In the genomic region with DNA sequence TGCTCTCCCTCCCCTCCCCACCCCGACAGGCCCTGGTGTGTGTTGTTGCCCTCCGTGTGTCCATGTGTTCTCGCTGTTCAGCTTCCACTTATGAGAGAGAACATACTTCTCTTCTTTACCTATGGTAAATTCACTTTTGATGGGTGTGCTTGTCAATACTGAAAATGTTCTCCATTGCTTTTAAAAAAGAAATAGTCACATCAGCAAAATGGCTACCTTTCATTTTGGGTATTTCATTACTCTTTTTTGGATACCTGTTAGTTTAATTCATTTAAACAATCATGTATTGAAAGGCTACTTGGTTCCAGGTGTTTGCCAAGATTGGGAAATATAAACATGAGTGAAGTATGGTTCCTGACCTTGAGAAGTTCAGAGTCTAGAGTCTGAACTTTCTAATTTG, we compare ENCODE assay signal across 30 cellular contexts.
"Had no signal": no experiment of that assay in that cellular context is flagged by ENCODE, and none has a peak within 500 bp of the region (broad histone marks: within the 10 kb centered on the region; RNA-seq: fewer than 3 reads in every experiment).

No MANE protein-coding gene starts in this region.

- FAIRE-seq: bronchial epithelial cell had no signal

- H3K27me3 ChIP-seq: ascending aorta, cardiac muscle cell had no signal

- H3K4me3 ChIP-seq: ascending aorta, cardiac muscle cell had no signal

- DNase-seq: activated B cell treated with CpG ODN at 0.5 μM for 24 hours; activated CD4-positive, alpha-beta memory T cell treated with anti-CD3 and anti-CD28 coated beads for 36 hours; activated CD4-positive, alpha-beta T cell treated with anti-CD3 and anti-CD28 coated beads for 4 hours; activated CD4-positive, alpha-beta T cell treated with anti-CD3 and anti-CD28 coated beads, Interleukin-2, amount 10 ng/mL, durations not matched to agents 24 days and 14 days; activated CD4-positive, alpha-beta T cell treated with anti-CD3 and anti-CD28 coated beads, Interleukin-2, amount 50 U/mL, for 1 hour; activated CD4-positive, alpha-beta T cell treated with anti-CD3 and anti-CD28 coated beads, Interleukin-2, amount 50 U/mL, for 4 hours; activated CD4-positive, CD25-positive, alpha-beta regulatory T cell treated with anti-CD3 and anti-CD28 coated beads, Interleukin-2, amount 50 U/mL, for 72 hours; activated CD8-positive, alpha-beta memory T cell treated with anti-CD3 and anti-CD28 coated beads, Interleukin-2, amount 50 U/mL, for 4 hours; activated CD8-positive, alpha-beta T cell treated with anti-CD3 and anti-CD28 coated beads for 36 hours; activated effector memory CD4-positive, alpha-beta T cell treated with anti-CD3 and anti-CD28 coated beads, Interleukin-2, amount 50 U/mL, for 16 hours; activated gamma-delta T cell treated with Interleukin-2 at 50 U/mL for 16 hours; activated naive CD4-positive, alpha-beta T cell; activated naive CD4-positive, alpha-beta T cell treated with anti-CD3 and anti-CD28 coated beads, Interleukin-2, amount 10 ng/mL, durations not matched to agents 7 days and 5 days; activated naive CD8-positive, alpha-beta T cell treated with anti-CD3 and anti-CD28 coated beads, Interleukin-2, amount 10 ng/mL, durations not matched to agents 7 days and 5 days; activated naive CD8-positive, alpha-beta T cell treated with anti-CD3 and anti-CD28 coated beads, Interleukin-2, amount 50 U/mL, for 24 hours; activated T-cell treated with anti-CD3 and anti-CD28 coated beads for 4 hours; activated T-cell treated with anti-CD3 and anti-CD28 coated beads, Interleukin-2, amount 50 U/mL, for 1 hour; activated T-cell treated with anti-CD3 and anti-CD28 coated beads, Interleukin-2, amount 50 U/mL, for 4 hours; activated T-cell treated with anti-CD3 and anti-CD28 coated beads, Interleukin-2, amount 50 U/mL, for 72 hours; amygdala; anterior cingulate cortex; caudate nucleus; cerebellar nuclear complex; T-helper 2 cell; T-helper 9 cell had no signal

- H3K9me3 ChIP-seq: ascending aorta had no signal

- H3K4me1 ChIP-seq: ascending aorta had no signal

- ATAC-seq: activated CD8-positive, alpha-beta T cell treated with anti-CD3 and anti-CD28 coated beads for 36 hours; activated naive CD8-positive, alpha-beta T cell treated with anti-CD3 and anti-CD28 coated beads, Interleukin-2, amount 50 U/mL, for 24 hours; activated T-cell treated with anti-CD3 and anti-CD28 coated beads, Interleukin-2, amount 50 U/mL, for 4 hours; activated T-cell treated with anti-CD3 and anti-CD28 coated beads, Interleukin-2, amount 50 U/mL, for 72 hours; activated T-helper 17 cell treated with anti-CD3 and anti-CD28 coated beads, Interleukin-2, amount 50 U/mL, for 72 hours had no signal

- H3K36me3 ChIP-seq: ascending aorta, cardiac muscle cell had no signal

- H3K27ac ChIP-seq: ascending aorta, cardiac muscle cell, VCaP had no signal
